13 cellular contexts compared by ENCODE assay signal in the genomic region with DNA sequence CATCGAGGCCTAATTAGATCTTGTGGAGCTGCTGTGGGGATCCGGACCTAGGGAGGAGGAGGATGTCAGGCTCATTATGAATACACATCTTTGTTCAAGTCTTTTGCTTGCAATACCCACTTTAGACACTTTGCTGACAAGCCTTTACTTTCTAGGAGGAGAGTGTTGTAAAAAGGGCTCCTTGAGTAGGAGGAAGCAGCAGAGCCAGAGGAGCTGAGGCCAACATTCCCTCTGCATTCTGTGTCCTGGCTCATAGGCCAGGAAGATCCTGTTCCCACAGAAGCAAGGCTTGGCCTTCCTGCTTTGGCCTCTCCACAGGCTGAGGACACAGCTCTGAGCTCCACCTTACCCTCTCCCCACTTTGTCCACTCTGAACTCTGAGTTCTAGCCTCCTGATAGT.
DNase-seq lines count a peak whose midpoint lies in the region; ATAC-seq and TF ChIP-seq lines count a peak whose summit lies in the region.
"Had no signal": no experiment of that assay in that cellular context is flagged by ENCODE, and none has a peak within 500 bp of the region (broad histone marks: within the 10 kb centered on the region; RNA-seq: fewer than 3 reads in every experiment).

No MANE protein-coding gene starts in this region.

- no peaks in the 10 kb centered on the region for H3K36me3 Mint-ChIP-seq in activated CD4-positive, alpha-beta T cell treated with anti-CD3 and anti-CD28 coated beads, Interleukin-2, amount 10 ng/mL, durations not matched to agents 24 days and 14 days (ENCODE audit: low read depth)
- no peaks in the 10 kb centered on the region for H3K36me3 Mint-ChIP-seq in activated T-helper 17 cell treated with anti-CD3 and anti-CD28 coated beads, Interleukin-2, amount 50 U/mL, for 72 hours (ENCODE audit: low read depth)

- intact Hi-C loops in psoas muscle (cut with DNase I): loop anchor here in 1 of 2 donors (5.0 kb wide), 1 partner anchor 68 kb away; a partner anchor contains a TSS
- intact Hi-C loops in activated CD4-positive, alpha-beta T cell treated with anti-CD3 and anti-CD28 coated beads, Interleukin-2, amount 10 ng/mL, durations not matched to agents 24 days and 14 days (cut with micrococcal nuclease): no loop called here

- no peaks in the 10 kb centered on the region for H3K9me2 ChIP-seq in hepatocyte (replicated peaks; ENCODE audit: insufficient read depth)

- peaks cover 9% of the 10 kb centered on the region for H3K27me3 Mint-ChIP-seq in activated CD4-positive, alpha-beta T cell treated with anti-CD3 and anti-CD28 coated beads, Interleukin-2, amount 10 ng/mL, durations not matched to agents 24 days and 14 days
- H3K27me3 Mint-ChIP-seq in activated T-helper 17 cell treated with anti-CD3 and anti-CD28 coated beads, Interleukin-2, amount 50 U/mL, for 72 hours: peaks cover 8% of the 10 kb centered on the region

- DNase-seq in AG20443 (ENCODE audit: low spot score) (peak; percentile 59), caudate nucleus (lab: John Stamatoyannopoulos, UW) (peak in 13 of 61 donors; percentile 7 to 57 (median 21)), hepatocyte (ENCODE audit: low spot score) (peak; percentile 30), psoas muscle (peak; percentile 35 to 78), DMS79 (lab: John Stamatoyannopoulos, UW) (no peak)
- DNase-seq in activated CD4-positive, alpha-beta T cell treated with anti-CD3 and anti-CD28 coated beads, Interleukin-2, amount 10 ng/mL, durations not matched to agents 24 days and 14 days: no peak
- DNase-seq in effector CD8-positive, alpha-beta T cell (lab: John Stamatoyannopoulos, UW): no peak
- DNase-seq: amniotic stem cell; NCI-H1105; NCI-H510A; stimulated activated CD4-positive, alpha-beta T cell treated with anti-CD3 and anti-CD28 coated beads, Interleukin-12 subunit alpha, Interleukin-12 subunit beta, amount 100 ng/mL, for 4 hours had no signal

- H3K36me3 ChIP-seq in hepatocyte (replicated peaks; ENCODE audit: insufficient read depth, low read depth): no peaks in the 10 kb centered on the region
- peaks cover 0 to 2% of the 10 kb centered on the region in 2 donors for H3K36me3 ChIP-seq in psoas muscle (ENCODE audit: insufficient read depth in 1 of 2, low read depth in 1 of 2)

- H3K9me3 Mint-ChIP-seq in activated CD4-positive, alpha-beta T cell treated with anti-CD3 and anti-CD28 coated beads, Interleukin-2, amount 10 ng/mL, durations not matched to agents 24 days and 14 days: no peaks in the 10 kb centered on the region
- no peaks in the 10 kb centered on the region for H3K9me3 Mint-ChIP-seq in activated T-helper 17 cell treated with anti-CD3 and anti-CD28 coated beads, Interleukin-2, amount 50 U/mL, for 72 hours

- H3K4me1 ChIP-seq in hepatocyte (ENCODE audit: insufficient read depth) (peaks cover 20% of the 10 kb centered on the region), psoas muscle (peaks cover 77% of the 10 kb centered on the region)

- ATAC-seq in psoas muscle: peak; percentile 72 to 96 (median 89)
- ATAC-seq in activated T-helper 17 cell treated with anti-CD3 and anti-CD28 coated beads, Interleukin-2, amount 50 U/mL, for 72 hours (replicated peaks): no peak

- no peaks in the 10 kb centered on the region for H3K27me3 ChIP-seq in hepatocyte
- no peaks in the 10 kb centered on the region for H3K27me3 ChIP-seq in psoas muscle (ENCODE audit: insufficient read depth in 3 of 3, low read length in 2 of 3)

- H3K27ac Mint-ChIP-seq in activated CD4-positive, alpha-beta T cell treated with anti-CD3 and anti-CD28 coated beads, Interleukin-2, amount 10 ng/mL, durations not matched to agents 24 days and 14 days: no peak overlapping the region
- no peak overlapping the region for H3K27ac Mint-ChIP-seq in activated T-helper 17 cell treated with anti-CD3 and anti-CD28 coated beads, Interleukin-2, amount 50 U/mL, for 72 hours

- H3K4me2 ChIP-seq in hepatocyte: peak overlapping the region; percentile 68

- H3K79me2 ChIP-seq in hepatocyte: peaks cover 7% of the 10 kb centered on the region

- no peak overlapping the region for H2AFZ ChIP-seq in hepatocyte

- H3K9me3 ChIP-seq in hepatocyte (ENCODE audit: low read depth) (no peaks in the 10 kb centered on the region), psoas muscle (no peaks in the 10 kb centered on the region)

- H3K27ac ChIP-seq in caudate nucleus (ENCODE audit: low read depth, low read length) (peak overlapping the region; percentile 83), hepatocyte (peak overlapping the region; percentile 82), psoas muscle (peak overlapping the region; percentile 67)
- H3K27ac ChIP-seq: RWPE1 had no signal

- no peaks in the 10 kb centered on the region for H3K4me1 Mint-ChIP-seq in activated CD4-positive, alpha-beta T cell treated with anti-CD3 and anti-CD28 coated beads, Interleukin-2, amount 10 ng/mL, durations not matched to agents 24 days and 14 days
- no peaks in the 10 kb centered on the region for H3K4me1 Mint-ChIP-seq in activated T-helper 17 cell treated with anti-CD3 and anti-CD28 coated beads, Interleukin-2, amount 50 U/mL, for 72 hours

- WGBS in hepatocyte (ENCODE audit: low lambda C conversion rate, missing lambda C conversion rate): 73% methylated on average over 2 of the region's 2 CpGs
- WGBS in psoas muscle, 3 donors: 14 to 55% (median 17%) methylated on average over 2 of the region's 2 CpGs

- no peak overlapping the region for H3K4me3 Mint-ChIP-seq in activated CD4-positive, alpha-beta T cell treated with anti-CD3 and anti-CD28 coated beads, Interleukin-2, amount 10 ng/mL, durations not matched to agents 24 days and 14 days
- H3K4me3 Mint-ChIP-seq in activated T-helper 17 cell treated with anti-CD3 and anti-CD28 coated beads, Interleukin-2, amount 50 U/mL, for 72 hours: no peak overlapping the region

- no peak overlapping the region for H3K4me3 ChIP-seq in hepatocyte
- no peak overlapping the region for H3K4me3 ChIP-seq in psoas muscle

- no peaks in the 10 kb centered on the region for H4K20me1 ChIP-seq in hepatocyte (ENCODE audit: insufficient read depth, poor library complexity, severe bottlenecking)

- TF ChIP-seq CTCF in hepatocyte (IDR thresholded peaks at IDR 0.05; ENCODE audit: poor library complexity): no peak
- peak; percentile 14 for TF ChIP-seq CTCF in psoas muscle (IDR thresholded peaks at IDR 0.05)

Comparison
In these comparisons a context has a peak if more than half of its experiments do, and no peak if none do; other contexts are left out.
1. DNase-seq: peak in AG20443 (single experiment), hepatocyte (single experiment) and psoas muscle (2 of 2); none in activated CD4-positive, alpha-beta T cell treated with anti-CD3 and anti-CD28 coated beads, Interleukin-2, amount 10 ng/mL, durations not matched to agents 24 days and 14 days (single experiment), DMS79 (single experiment) and effector CD8-positive, alpha-beta T cell (single experiment).
2. Peak in every context shown above with its lines, with median percentiles within 50 percentile points of each other: H3K27ac ChIP-seq.